1 cellular context compared by ENCODE assay signal in genomic region chr9:94613003-94613402, GRCh38.
TF ChIP-seq lines count a peak whose summit lies in the region.

No MANE protein-coding gene starts in this region.

TF ChIP-seq in H1, 55 proteins besides CTCF, POLR2A, EP300 and RAD21:
- TF ChIP-seq SP2 (IDR thresholded peaks at IDR 0.05; ENCODE audit: low read length) (no peak), ZNF274 (IDR thresholded peaks at IDR 0.05; ENCODE audit: borderline replicate concordance, extremely low read depth, low read length) (no peak), SRF (IDR thresholded peaks at IDR 0.05; ENCODE audit: low read depth, low read length) (no peak), SP1 (IDR thresholded peaks at IDR 0.05; ENCODE audit: low read depth, low read length) (no peak), NRF1 (IDR thresholded peaks at IDR 0.05; ENCODE audit: low read depth, low read length) (no peak), RXRA (IDR thresholded peaks at IDR 0.05; ENCODE audit: insufficient read depth, low read depth, low read length) (no peak), GABPA (IDR thresholded peaks at IDR 0.05; ENCODE audit: borderline replicate concordance, insufficient read depth, low read length) (no peak), KDM5A (IDR thresholded peaks at IDR 0.05; ENCODE audit: low read length) (no peak), EZH2 (IDR thresholded peaks at IDR 0.05; ENCODE audit: low read depth, low read length, severe bottlenecking) (no peak), YY1 (IDR thresholded peaks at IDR 0.05; ENCODE audit: low read depth, low read length) (no peak), SUZ12 (IDR thresholded peaks at IDR 0.05; ENCODE audit: low read length) (no peak), MAFK (IDR thresholded peaks at IDR 0.05; ENCODE audit: low read depth, low read length) (no peak), MAX (IDR thresholded peaks at IDR 0.05) (no peak), POLR2AphosphoS5 (IDR thresholded peaks at IDR 0.05; ENCODE audit: low read depth, low read length) (no peak), GTF2F1 (IDR thresholded peaks at IDR 0.05; ENCODE audit: borderline replicate concordance, low read depth, low read length) (no peak), KDM1A (IDR thresholded peaks at IDR 0.05; ENCODE audit: borderline replicate concordance, low read length) (no peak), TAF7 (optimal IDR thresholded peaks at IDR 0.05; ENCODE audit: borderline replicate concordance, low read depth, low read length) (no peak), BRCA1 (IDR thresholded peaks at IDR 0.05; ENCODE audit: low read depth, low read length) (no peak), TEAD4 (IDR thresholded peaks at IDR 0.05; ENCODE audit: low read depth, low read length) (no peak), ASH2L (IDR thresholded peaks at IDR 0.05; ENCODE audit: low read length) (no peak)
